In the genomic region with DNA sequence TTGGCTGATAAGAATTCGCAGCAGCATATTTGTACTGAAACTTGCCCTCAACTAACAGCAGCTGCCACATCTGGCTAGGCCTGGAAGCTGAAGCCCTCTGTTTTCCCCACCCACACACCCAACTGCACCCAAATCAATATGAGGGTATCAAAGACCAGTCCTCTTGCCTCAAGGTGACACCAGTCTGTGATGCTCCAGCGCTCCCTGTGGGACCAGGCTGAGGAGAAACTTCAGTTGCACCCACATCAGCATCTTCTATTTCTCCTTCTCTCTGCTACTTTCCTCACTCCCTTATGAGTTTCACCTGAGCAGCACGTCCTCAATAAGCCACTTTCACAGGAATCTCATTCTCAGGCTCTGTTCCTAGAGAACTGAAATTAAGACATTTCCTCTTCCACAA, we compare ENCODE assay signal across 21 cellular contexts. TPM values are rescaled to one million over a fixed set of nuclear protein-coding genes. Genes with fewer than 3 reads are reported as not detected.
DNase-seq lines count a peak whose midpoint lies in the region; ATAC-seq, FAIRE-seq and TF ChIP-seq lines count a peak whose summit lies in the region.
"Had no signal": no experiment of that assay in that cellular context is flagged by ENCODE, and none has a peak within 500 bp of the region (broad histone marks: within the 10 kb centered on the region; RNA-seq: fewer than 3 reads in every experiment).

No MANE protein-coding gene starts in this region.

- H3K27me3 ChIP-seq in HepG2 (ENCODE audit: control insufficient read depth in 1 of 2, insufficient read depth in 2 of 2, low read length in 2 of 2) (no peaks in the 10 kb centered on the region), right lobe of liver (no peaks in the 10 kb centered on the region), neural progenitor cell (no peaks in the 10 kb centered on the region)
- H3K27me3 ChIP-seq: BLaER1 treated with 17β-estradiol and CSF1 and Interleukin-3, amounts not matched to agents 10 nM and 100 nM had no signal

- intact Hi-C loops in HepG2 (cut with micrococcal nuclease; ENCODE audit: unreplicated experiment) (no loop called here), right lobe of liver (cut with DNase I) (no loop called here)

- no peaks in the 10 kb centered on the region for H3K27me3 Mint-ChIP-seq in neural progenitor cell (ENCODE audit: insufficient read depth, low read depth)
- no peaks in the 10 kb centered on the region for H3K27me3 Mint-ChIP-seq in stimulated activated memory B cell treated with anti-CD40 and anti-IgM and Interleukin-4, amounts not matched to agents 10 μg/mL and 1 μg/mL and 100 μg/mL, for 72 hours
- H3K27me3 Mint-ChIP-seq: CD4-positive, alpha-beta T cell had no signal

- in situ Hi-C loops in HepG2 (cut with HindIII; ENCODE audit: extremely low pct_ligation_motif_present, low pct_unique_long_range_greater_than_20kb): no loop called here

- H3K36me3 ChIP-seq in HepG2 (replicated peaks in 1 of 2; ENCODE audit: control insufficient read depth in 1 of 2, insufficient read depth in 2 of 2, low read length in 2 of 2): no peaks in the 10 kb centered on the region
- H3K36me3 ChIP-seq in right lobe of liver: no peaks in the 10 kb centered on the region
- H3K36me3 ChIP-seq in neural progenitor cell: no peaks in the 10 kb centered on the region
- H3K36me3 ChIP-seq: BLaER1 treated with 17β-estradiol and CSF1 and Interleukin-3, amounts not matched to agents 10 nM and 100 nM had no signal

- H3K4me1 ChIP-seq in HepG2 (ENCODE audit: insufficient read depth, low read length) (no peaks in the 10 kb centered on the region), right lobe of liver (no peaks in the 10 kb centered on the region), neural progenitor cell (no peaks in the 10 kb centered on the region)
- H3K4me1 ChIP-seq: Caco-2 had no signal

- no peaks in the 10 kb centered on the region for H3K9me3 Mint-ChIP-seq in neural progenitor cell
- no peaks in the 10 kb centered on the region for H3K9me3 Mint-ChIP-seq in stimulated activated memory B cell treated with anti-CD40 and anti-IgM and Interleukin-4, amounts not matched to agents 10 μg/mL and 1 μg/mL and 100 μg/mL, for 72 hours
- H3K9me3 Mint-ChIP-seq: CD4-positive, alpha-beta T cell; CD8-positive, alpha-beta T cell had no signal

- TF ChIP-seq CTCF in HepG2 (CRISPR knock-in tag; IDR thresholded peaks at IDR 0.05) (no peak), right lobe of liver (IDR thresholded peaks at IDR 0.05) (no peak), neural progenitor cell (IDR thresholded peaks at IDR 0.05) (no peak)

- TF ChIP-seq EP300 in HepG2 (IDR thresholded peaks at IDR 0.05; ENCODE audit: low read depth in 2 of 2, low read length in 2 of 2) (no peak), HepG2 (CRISPR knock-in tag; IDR thresholded peaks at IDR 0.05; ENCODE audit: borderline replicate concordance) (no peak)

- no peaks in the 10 kb centered on the region for H3K9me3 ChIP-seq in HepG2 (ENCODE audit: low read length)
- H3K9me3 ChIP-seq in right lobe of liver: no peaks in the 10 kb centered on the region
- H3K9me3 ChIP-seq in neural progenitor cell (ENCODE audit: low read depth): no peaks in the 10 kb centered on the region
- H3K9me3 ChIP-seq: A549, Caco-2 had no signal

- no peak for TF ChIP-seq RAD21 in HepG2 (CRISPR knock-in tag; IDR thresholded peaks at IDR 0.05)

- POLR2A ChIA-PET in HepG2 (lab: Yijun Ruan, JAX): no interaction called here

- WGBS in HepG2 (ENCODE audit: low lambda C conversion rate): 52% methylated on average over 2 of the region's 3 CpGs
- 82% methylated on average over 3 of the region's 3 CpGs for WGBS in right lobe of liver (ENCODE audit: insufficient coverage, low coverage, low lambda C conversion rate, missing lambda C conversion rate)

- H3K4me2 ChIP-seq in HepG2 (ENCODE audit: low read depth, low read length): no peak overlapping the region
- no peak overlapping the region for H3K4me2 ChIP-seq in neural progenitor cell
- H3K4me2 ChIP-seq: A549; BLaER1 treated with 17β-estradiol and CSF1 and Interleukin-3, amounts not matched to agents 10 nM and 100 nM had no signal

- BruUV-seq in HepG2 (replicated peaks; lab: Mats Ljungman, UMichigan): no TSS peak

- DNase-seq in HepG2 (ENCODE audit: low spot score) (no peak), right lobe of liver (no peak), UCSD-AML1 (lab: John Stamatoyannopoulos, UW; ENCODE audit: unreplicated experiment) (peak; percentile 7), neural progenitor cell (ENCODE audit: low spot score) (no peak)
- no peak for DNase-seq in activated CD8-positive, alpha-beta memory T cell treated with anti-CD3 and anti-CD28 coated beads, Interleukin-2, amount 50 U/mL, for 4 hours
- DNase-seq: Caco-2; Calu3; CD4-positive, alpha-beta T cell; CD8-positive, alpha-beta T cell; DMS79 treated with DMSO at 0.1 percent for 48 hours; GF-D8 had no signal

- CTCF ChIA-PET in HepG2 (lab: Yijun Ruan, JAX; ENCODE audit: low intra/inter-chr PET ratio, low total read pairs): no interaction called here

- H3K4me1 Mint-ChIP-seq in neural progenitor cell: no peaks in the 10 kb centered on the region
- H3K4me1 Mint-ChIP-seq in stimulated activated memory B cell treated with anti-CD40 and anti-IgM and Interleukin-4, amounts not matched to agents 10 μg/mL and 1 μg/mL and 100 μg/mL, for 72 hours: peaks cover 10% of the 10 kb centered on the region

- no peak for FAIRE-seq in HepG2 (lab: Jason Lieb, UNC)
- FAIRE-seq: A549, D721Med, G401.6, GM12891 had no signal

- no peak overlapping the region for H3K9ac ChIP-seq in HepG2 (ENCODE audit: insufficient read depth, low read depth, low read length)
- H3K9ac ChIP-seq in neural progenitor cell: no peak overlapping the region
- H3K9ac ChIP-seq: BLaER1 treated with 17β-estradiol and CSF1 and Interleukin-3, amounts not matched to agents 10 nM and 100 nM had no signal

- peak overlapping the region; percentile 31 for H3K27ac Mint-ChIP-seq in neural progenitor cell
- H3K27ac Mint-ChIP-seq in stimulated activated memory B cell treated with anti-CD40 and anti-IgM and Interleukin-4, amounts not matched to agents 10 μg/mL and 1 μg/mL and 100 μg/mL, for 72 hours: peak overlapping the region; percentile 52
- H3K27ac Mint-ChIP-seq: CD4-positive, alpha-beta T cell; CD8-positive, alpha-beta T cell had no signal

- H3K79me2 ChIP-seq in HepG2 (ENCODE audit: insufficient read depth, low read length) (no peaks in the 10 kb centered on the region), neural progenitor cell (ENCODE audit: low read depth) (no peaks in the 10 kb centered on the region)

- TF ChIP-seq POLR2A in HepG2 (IDR thresholded peaks at IDR 0.05; ENCODE audit: insufficient read depth in 1 of 2, low read depth in 2 of 2, low read length in 2 of 2) (no peak), right lobe of liver (IDR thresholded peaks at IDR 0.05) (no peak)

- no peaks in the 10 kb centered on the region for H3F3A ChIP-seq in neural progenitor cell (ENCODE audit: low read depth)

- peak; percentile 54 for ATAC-seq in HepG2
- ATAC-seq in right lobe of liver: no peak
- ATAC-seq in stimulated activated memory B cell treated with anti-CD40 and anti-IgM and Interleukin-4, amounts not matched to agents 10 μg/mL and 1 μg/mL and 100 μg/mL, for 72 hours: no peak
- no peak for ATAC-seq in GM21367 (IDR thresholded peaks at IDR 0.05; ENCODE audit: unreplicated experiment)
- ATAC-seq in GM18907 (IDR thresholded peaks at IDR 0.05; ENCODE audit: unreplicated experiment): no peak
- ATAC-seq: A549; CD8-positive, alpha-beta T cell had no signal

- H3K27ac ChIP-seq in HepG2 (ENCODE audit: extremely low read length, insufficient read depth, low read length) (no peak overlapping the region), right lobe of liver (no peak overlapping the region), neural progenitor cell (no peak overlapping the region)
- H3K27ac ChIP-seq: 22Rv1; A549; BLaER1 treated with 17β-estradiol and CSF1 and Interleukin-3, amounts not matched to agents 10 nM and 100 nM; C4-2B had no signal

- H3K4me3 Mint-ChIP-seq in neural progenitor cell: no peak overlapping the region
- H3K4me3 Mint-ChIP-seq in stimulated activated memory B cell treated with anti-CD40 and anti-IgM and Interleukin-4, amounts not matched to agents 10 μg/mL and 1 μg/mL and 100 μg/mL, for 72 hours: no peak overlapping the region
- H3K4me3 Mint-ChIP-seq: CD4-positive, alpha-beta T cell; CD8-positive, alpha-beta T cell had no signal

- H4K20me1 ChIP-seq in HepG2 (ENCODE audit: insufficient read depth, low read length) (no peaks in the 10 kb centered on the region), neural progenitor cell (ENCODE audit: low read depth) (no peaks in the 10 kb centered on the region)
- H4K20me1 ChIP-seq: BLaER1 treated with 17β-estradiol and CSF1 and Interleukin-3, amounts not matched to agents 10 nM and 100 nM had no signal

- no peak overlapping the region for H2AFZ ChIP-seq in HepG2 (ENCODE audit: low read length)
- no peak overlapping the region for H2AFZ ChIP-seq in neural progenitor cell (replicated peaks)

- no peaks in the 10 kb centered on the region for H3K36me3 Mint-ChIP-seq in neural progenitor cell
- H3K36me3 Mint-ChIP-seq in stimulated activated memory B cell treated with anti-CD40 and anti-IgM and Interleukin-4, amounts not matched to agents 10 μg/mL and 1 μg/mL and 100 μg/mL, for 72 hours: no peaks in the 10 kb centered on the region
- H3K36me3 Mint-ChIP-seq: CD8-positive, alpha-beta T cell had no signal

- H3K4me3 ChIP-seq in HepG2 (replicated peaks in 1 of 3; ENCODE audit: insufficient read depth in 1 of 3, low read depth in 2 of 3, low read length in 3 of 3) (no peak overlapping the region), right lobe of liver (no peak overlapping the region), neural progenitor cell (no peak overlapping the region)
- H3K4me3 ChIP-seq: A549; BLaER1 treated with 17β-estradiol and CSF1 and Interleukin-3, amounts not matched to agents 10 nM and 100 nM had no signal

RNA-seq across cellular contexts. Expression of a gene that starts 18.7 kb away (rescaled TPM):
- total RNA-seq in HepG2 (2016; rRNA removed; fragmentation: Illumina TruSeq; extraction: Trizol) (not detected in 2 replicates), right lobe of liver (10 to 100 TPM in 4 of 6 experiments, 1 to 10 TPM in 2; 7.6 to 16.9 (median 11.1) TPM), neural progenitor cell (ENCODE audit: low replicate concordance) (10.7 and 12.2 TPM in 2 replicates)
- not detected in 2 replicates for total RNA-seq in HepG2 (2016; cell fraction: cytosol; rRNA removed; fragmentation: Illumina TruSeq; extraction: Trizol; ENCODE audit: low read depth)
- total RNA-seq in HepG2 (2016; cell fraction: insoluble cytoplasmic fraction; rRNA removed; fragmentation: Illumina TruSeq; extraction: Trizol): 0.27 and 0.30 TPM in 2 replicates
- total RNA-seq in HepG2 (2016; cell fraction: membrane; rRNA removed; fragmentation: Illumina TruSeq; extraction: Trizol): not detected in 2 replicates
- total RNA-seq in HepG2 (2016; cell fraction: nucleus; rRNA removed; fragmentation: Illumina TruSeq; extraction: Trizol): not detected in 2 replicates
- polyA plus RNA-seq in HepG2 (2011; rRNA removed): 0.45 and 1.0 TPM in 2 replicates
- 0.03 and 0.06 TPM in 2 replicates for polyA plus RNA-seq in HepG2 (2011; cell fraction: cytosol; rRNA removed)
- polyA plus RNA-seq in HepG2 (2011; cell fraction: nucleus; rRNA removed): 0.63 and 1.2 TPM in 2 replicates
- 0.16 and 0.31 TPM in 2 replicates for polyA plus RNA-seq in HepG2 (2012)
- not detected in 2 replicates for polyA plus RNA-seq in HepG2 (2016; cell fraction: cytosol; fragmentation: Illumina TruSeq; extraction: Trizol; ENCODE audit: low read depth)
- polyA plus RNA-seq in HepG2 (2016; cell fraction: insoluble cytoplasmic fraction; fragmentation: Illumina TruSeq; extraction: Trizol; ENCODE audit: low read depth): not detected in 2 replicates
- polyA plus RNA-seq in HepG2 (2016; cell fraction: membrane; fragmentation: Illumina TruSeq; extraction: Trizol; ENCODE audit: low read depth): not detected in 2 replicates
- polyA plus RNA-seq in HepG2 (2016; cell fraction: nucleus; fragmentation: Illumina TruSeq; extraction: Trizol; ENCODE audit: insufficient read depth, low read depth): 0.12 TPM in 1 of 2 replicates, not detected in the other
- 0.51 TPM in 1 of 2 replicates, not detected in the other for polyA minus RNA-seq in HepG2 (2011; rRNA and poly(A)+ RNA removed; ENCODE audit: low replicate concordance)
- not detected in 2 replicates for polyA minus RNA-seq in HepG2 (2011; cell fraction: cytosol; rRNA and poly(A)+ RNA removed)
- 1.5 and 3.5 TPM in 2 replicates for polyA minus RNA-seq in HepG2 (2011; cell fraction: nucleus; rRNA and poly(A)+ RNA removed)
